ENCODE assay signal across 15 cellular contexts in genomic region chr4:141416219-141416618, GRCh38.
"Had no signal": no experiment of that assay in that cellular context is flagged by ENCODE, and none has a peak within 500 bp of the region (broad histone marks: within the 10 kb centered on the region; RNA-seq: fewer than 3 reads in every experiment).

No MANE protein-coding gene starts in this region.

- H3K4me1 ChIP-seq: lower lobe of right lung, uterus had no signal

- H3K9me3 ChIP-seq: gastroesophageal sphincter, lower lobe of right lung, tibial artery, uterus had no signal

- H3K4me3 ChIP-seq: gastroesophageal sphincter, lower lobe of right lung, tibial artery, uterus had no signal

- DNase-seq: activated CD4-positive, alpha-beta memory T cell treated with anti-CD3 and anti-CD28 coated beads for 36 hours; activated CD4-positive, alpha-beta T cell treated with anti-CD3 and anti-CD28 coated beads for 1 hour; activated gamma-delta T cell; activated T-cell treated with anti-CD3 and anti-CD28 coated beads, Interleukin-2, amount 50 U/mL, for 4 hours; amygdala; hypothalamus; kidney glomerular epithelial cell; lower lobe of right lung; retina; small intestine; T1000; tibial artery; uterus had no signal

- H3K27ac ChIP-seq: gastroesophageal sphincter, lower lobe of right lung, tibial artery, uterus had no signal

- ATAC-seq: activated T-cell treated with anti-CD3 and anti-CD28 coated beads, Interleukin-2, amount 50 U/mL, for 4 hours; esophagus mucosa; gastroesophageal sphincter; lower lobe of right lung had no signal

- H3K36me3 ChIP-seq: gastroesophageal sphincter, lower lobe of right lung, tibial artery, uterus had no signal

- H3K27me3 ChIP-seq: gastroesophageal sphincter, tibial artery, uterus had no signal
